Comparison of ENCODE assay signal across 7 cellular contexts in the genomic region with DNA sequence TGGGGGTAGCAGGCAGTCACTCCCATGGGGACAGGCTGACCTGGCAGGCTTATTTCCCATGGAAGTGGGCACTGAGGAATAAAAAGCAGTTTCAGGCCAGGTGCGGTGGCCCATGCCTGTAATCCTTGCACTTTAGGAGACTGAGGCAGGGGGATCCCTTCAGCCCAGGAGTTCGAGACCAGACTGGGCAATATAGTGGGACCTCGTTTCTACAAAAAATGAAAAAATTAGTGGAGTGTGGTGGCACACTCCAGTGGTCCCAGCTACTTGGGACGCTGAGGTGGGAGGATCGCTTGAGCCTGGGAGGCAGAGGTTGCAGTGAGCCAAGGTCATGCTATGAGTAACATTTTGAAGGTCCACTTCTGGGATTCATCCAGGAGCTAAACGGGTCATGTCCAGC. TPM values are rescaled to one million over a fixed set of nuclear protein-coding genes. Genes with fewer than 3 reads are reported as not detected.
"Had no signal": no experiment of that assay in that cellular context is flagged by ENCODE, and none has a peak within 500 bp of the region (broad histone marks: within the 10 kb centered on the region; RNA-seq: fewer than 3 reads in every experiment).

No MANE protein-coding gene starts in this region.

- H3K4me3 ChIP-seq: K562 had no signal

- H3K4me3 Mint-ChIP-seq: IgD-negative memory B cell had no signal

- H3K27ac Mint-ChIP-seq: IgD-negative memory B cell had no signal

- H3K9me3 Mint-ChIP-seq: IgD-negative memory B cell had no signal

- H3K27ac ChIP-seq: HL-60 had no signal

- DNase-seq: IMR-90, KBM-7 had no signal

RNA-seq across cellular contexts. Expression of a gene that starts 6.0 kb away (rescaled TPM):
- total RNA-seq: K562 had no signal

RNA-seq across cellular contexts. Expression of a gene that starts 45.3 kb away (rescaled TPM):
- total RNA-seq: HepG2, HT1080, IMR-90, K562 had no signal
